20 cellular contexts compared by ENCODE assay signal in genomic region chr2:178295115-178295514, GRCh38.
DNase-seq lines count a peak whose midpoint lies in the region; ATAC-seq and TF ChIP-seq lines count a peak whose summit lies in the region.
"Had no signal": no experiment of that assay in that cellular context is flagged by ENCODE, and none has a peak within 500 bp of the region (broad histone marks: within the 10 kb centered on the region; RNA-seq: fewer than 3 reads in every experiment).

No MANE protein-coding gene starts in this region.

- H3K36me3 ChIP-seq in kidney epithelial cell (ENCODE audit: control insufficient read depth, insufficient read depth, low read length) (no peaks in the 10 kb centered on the region), right lobe of liver (no peaks in the 10 kb centered on the region)
- H3K36me3 ChIP-seq: MG63 had no signal

- intact Hi-C loops in right lobe of liver (cut with DNase I) = no loop called here

- H3K27ac Mint-ChIP-seq in activated CD8-positive, alpha-beta T cell treated with anti-CD3 and anti-CD28 coated beads, Interleukin-2, amount 10 ng/mL, durations not matched to agents 7 days and 5 days = no peak overlapping the region
- H3K27ac Mint-ChIP-seq: B cell had no signal

- 45% methylated on average over 4 of the region's 4 CpGs for WGBS in right lobe of liver (ENCODE audit: insufficient coverage, low coverage, low lambda C conversion rate, missing lambda C conversion rate)

- H3K27me3 ChIP-seq in kidney epithelial cell (ENCODE audit: control insufficient read depth, insufficient read depth, low read length) = no peaks in the 10 kb centered on the region
- no peaks in the 10 kb centered on the region for H3K27me3 ChIP-seq in right lobe of liver
- H3K27me3 ChIP-seq: MG63 had no signal

- no peak overlapping the region for H3K4me3 Mint-ChIP-seq in activated CD8-positive, alpha-beta T cell treated with anti-CD3 and anti-CD28 coated beads, Interleukin-2, amount 10 ng/mL, durations not matched to agents 7 days and 5 days
- H3K4me3 Mint-ChIP-seq: B cell had no signal

- peaks cover 0 to 23% (median 0%) of the 10 kb centered on the region in 4 donors for H3K4me1 ChIP-seq in right lobe of liver

- peak; percentile 10 for DNase-seq in NCI-H69 (lab: John Stamatoyannopoulos, UW)
- DNase-seq in kidney epithelial cell (ENCODE audit: low read depth) = peak; percentile 54
- no peak for DNase-seq in right lobe of liver
- no peak for DNase-seq in AG08395 (ENCODE audit: low spot score)
- no peak for DNase-seq in HUDEP-2 (lab: John Stamatoyannopoulos, UW; ENCODE audit: unreplicated experiment in 76 of 76)
- no peak for DNase-seq in AG08396 (ENCODE audit: low spot score)
- no peak for DNase-seq in activated CD8-positive, alpha-beta T cell treated with anti-CD3 and anti-CD28 coated beads, Interleukin-2, amount 10 ng/mL, durations not matched to agents 7 days and 5 days
- DNase-seq: DMS153, EL, IMR-90, Kasumi-1, MG63, NCI-H1092 treated with DMSO at 0.1 percent for 48 hours, NCI-H2081 treated with DMSO at 0.1 percent for 48 hours, NCI-H446 treated with DMSO at 0.1 percent for 48 hours, NCI-H748 treated with DMSO at 0.1 percent for 48 hours, OCI-M1, SHP77 treated with DMSO at 0.1 percent for 48 hours, SK-N-SH had no signal

- no peak overlapping the region for H3K27ac ChIP-seq in right lobe of liver

- no peak for TF ChIP-seq CTCF in kidney epithelial cell (IDR thresholded peaks at IDR 0.05; ENCODE audit: insufficient read depth, low read length, poor library complexity, severe bottlenecking)
- no peak for TF ChIP-seq CTCF in right lobe of liver (IDR thresholded peaks at IDR 0.05)

- H3K27me3 Mint-ChIP-seq in activated CD8-positive, alpha-beta T cell treated with anti-CD3 and anti-CD28 coated beads, Interleukin-2, amount 10 ng/mL, durations not matched to agents 7 days and 5 days (ENCODE audit: low read depth) = peaks cover 22% of the 10 kb centered on the region

- H3K36me3 Mint-ChIP-seq in activated CD8-positive, alpha-beta T cell treated with anti-CD3 and anti-CD28 coated beads, Interleukin-2, amount 10 ng/mL, durations not matched to agents 7 days and 5 days (ENCODE audit: low read depth) = no peaks in the 10 kb centered on the region

- CTCF ChIA-PET in activated CD8-positive, alpha-beta T cell treated with anti-CD3 and anti-CD28 coated beads, Interleukin-2, amount 10 ng/mL, durations not matched to agents 7 days and 5 days (lab: Charles Lee) = no interaction called here

- POLR2A ChIA-PET in activated CD8-positive, alpha-beta T cell treated with anti-CD3 and anti-CD28 coated beads, Interleukin-2, amount 10 ng/mL, durations not matched to agents 7 days and 5 days (lab: Charles Lee) = no interaction called here

- no peaks in the 10 kb centered on the region for H3K9me3 ChIP-seq in right lobe of liver
- H3K9me3 ChIP-seq: MG63 had no signal

- H3K9me3 Mint-ChIP-seq in activated CD8-positive, alpha-beta T cell treated with anti-CD3 and anti-CD28 coated beads, Interleukin-2, amount 10 ng/mL, durations not matched to agents 7 days and 5 days (ENCODE audit: insufficient read depth) = no peaks in the 10 kb centered on the region

- H3K4me3 ChIP-seq in kidney epithelial cell (ENCODE audit: low read depth, low read length) (no peak overlapping the region), right lobe of liver (no peak overlapping the region)
- H3K4me3 ChIP-seq: MG63 had no signal

- no peak for TF ChIP-seq POLR2A in right lobe of liver (IDR thresholded peaks at IDR 0.05)

- H3K4me1 Mint-ChIP-seq in activated CD8-positive, alpha-beta T cell treated with anti-CD3 and anti-CD28 coated beads, Interleukin-2, amount 10 ng/mL, durations not matched to agents 7 days and 5 days (ENCODE audit: low read depth) = no peaks in the 10 kb centered on the region
- H3K4me1 Mint-ChIP-seq: B cell had no signal

- ATAC-seq in right lobe of liver = peak; percentile 73 to 87 (median 83)
- ATAC-seq in activated CD8-positive, alpha-beta T cell treated with anti-CD3 and anti-CD28 coated beads, Interleukin-2, amount 10 ng/mL, durations not matched to agents 7 days and 5 days = no peak

Comparison
In these comparisons a context has a peak if more than half of its experiments do, and no peak if none do; other contexts are left out.
1. DNase-seq: peak in NCI-H69 (single experiment) and kidney epithelial cell (single experiment); none in right lobe of liver (0 of 3), AG08395 (single experiment), HUDEP-2 (0 of 76), AG08396 (single experiment) and activated CD8-positive, alpha-beta T cell treated with anti-CD3 and anti-CD28 coated beads, Interleukin-2, amount 10 ng/mL, durations not matched to agents 7 days and 5 days (single experiment).